Comparison of ENCODE assay signal across 14 cellular contexts in genomic region chr16:85401370-85401916, GRCh38.
DNase-seq lines count a peak whose midpoint lies in the region; ATAC-seq and TF ChIP-seq lines count a peak whose summit lies in the region.
"Had no signal": no experiment of that assay in that cellular context is flagged by ENCODE, and none has a peak within 500 bp of the region (broad histone marks: within the 10 kb centered on the region; RNA-seq: fewer than 3 reads in every experiment).

No MANE protein-coding gene starts in this region.

- H3K27ac Mint-ChIP-seq in CD14-positive monocyte (no peak overlapping the region), glutamatergic neuron (ENCODE audit: unreplicated experiment) (no peak overlapping the region), nephron (peak overlapping the region in 2 of 3 experiments; percentile 18 to 24)
- H3K27ac Mint-ChIP-seq: endodermal cell had no signal

- H3K4me1 Mint-ChIP-seq in CD14-positive monocyte (no peaks in the 10 kb centered on the region), glutamatergic neuron (ENCODE audit: low read depth, unreplicated experiment) (peaks cover 16% of the 10 kb centered on the region), nephron (peaks cover 28% of the 10 kb centered on the region)

- peak; percentile 17 for DNase-seq in activated CD8-positive, alpha-beta memory T cell treated with anti-CD3 and anti-CD28 coated beads for 24 hours
- DNase-seq in activated CD8-positive, alpha-beta memory T cell treated with anti-CD3 and anti-CD28 coated beads, Interleukin-2, amount 50 U/mL, for 48 hours = no peak
- DNase-seq in CD14-positive monocyte (ENCODE audit: low spot score) = peak; percentile 34
- peak; percentile 11 for DNase-seq in glutamatergic neuron
- no peak for DNase-seq in DMS 273 treated with DMSO at 0.1 percent for 48 hours (lab: John Stamatoyannopoulos, UW)
- DNase-seq: activated gamma-delta T cell, endodermal cell, NCI-H1417 treated with DMSO at 0.1 percent for 48 hours, NCI-H524, RPMI8226 had no signal

- H3K4me3 Mint-ChIP-seq in CD14-positive monocyte (no peak overlapping the region), glutamatergic neuron (ENCODE audit: unreplicated experiment) (no peak overlapping the region), nephron (no peak overlapping the region)
- H3K4me3 Mint-ChIP-seq: endodermal cell; naive thymus-derived CD8-positive, alpha-beta T cell had no signal

- H3K9me3 Mint-ChIP-seq in CD14-positive monocyte (no peaks in the 10 kb centered on the region), glutamatergic neuron (ENCODE audit: unreplicated experiment) (peaks cover 5% of the 10 kb centered on the region), nephron (no peaks in the 10 kb centered on the region)
- H3K9me3 Mint-ChIP-seq: endodermal cell; naive thymus-derived CD8-positive, alpha-beta T cell had no signal

- H3K27me3 Mint-ChIP-seq in CD14-positive monocyte (ENCODE audit: low read depth in 3 of 3) (peaks cover 7 to 9% (median 8%) of the 10 kb centered on the region in 3 donors), glutamatergic neuron (ENCODE audit: unreplicated experiment) (peaks cover 12% of the 10 kb centered on the region), nephron (ENCODE audit: low read depth) (peaks cover 6% of the 10 kb centered on the region)
- H3K27me3 Mint-ChIP-seq: naive thymus-derived CD8-positive, alpha-beta T cell had no signal

- ATAC-seq in GM21786 (IDR thresholded peaks at IDR 0.05; ENCODE audit: unreplicated experiment) = no peak
- no peak for ATAC-seq in HG03135 (IDR thresholded peaks at IDR 0.05; ENCODE audit: unreplicated experiment)
- ATAC-seq: naive thymus-derived CD8-positive, alpha-beta T cell had no signal

- TF ChIP-seq CTCF in CD14-positive monocyte (IDR thresholded peaks at IDR 0.05) (no peak), glutamatergic neuron (IDR thresholded peaks at IDR 0.05; ENCODE audit: partially characterized antibody, unreplicated experiment) (no peak), nephron (IDR thresholded peaks at IDR 0.05; ENCODE audit: unreplicated experiment in 3 of 3) (no peak)

- intact Hi-C loops in CD14-positive monocyte (cut with micrococcal nuclease) = no loop called here

- no peaks in the 10 kb centered on the region for H3K36me3 Mint-ChIP-seq in CD14-positive monocyte
- no peaks in the 10 kb centered on the region for H3K36me3 Mint-ChIP-seq in glutamatergic neuron (ENCODE audit: unreplicated experiment)
- H3K36me3 Mint-ChIP-seq in nephron (ENCODE audit: low read depth) = no peaks in the 10 kb centered on the region
- H3K36me3 Mint-ChIP-seq: naive thymus-derived CD8-positive, alpha-beta T cell had no signal

Comparison
In these comparisons a context has a peak if more than half of its experiments do, and no peak if none do; other contexts are left out.
1. DNase-seq: peak in activated CD8-positive, alpha-beta memory T cell treated with anti-CD3 and anti-CD28 coated beads for 24 hours (single experiment), CD14-positive monocyte (single experiment) and glutamatergic neuron (single experiment); none in activated CD8-positive, alpha-beta memory T cell treated with anti-CD3 and anti-CD28 coated beads, Interleukin-2, amount 50 U/mL, for 48 hours (single experiment) and DMS 273 treated with DMSO at 0.1 percent for 48 hours (single experiment).
2. H3K27ac Mint-ChIP-seq: peak in nephron (2 of 3); none in CD14-positive monocyte (0 of 7) and glutamatergic neuron (single experiment).